In the genomic region with DNA sequence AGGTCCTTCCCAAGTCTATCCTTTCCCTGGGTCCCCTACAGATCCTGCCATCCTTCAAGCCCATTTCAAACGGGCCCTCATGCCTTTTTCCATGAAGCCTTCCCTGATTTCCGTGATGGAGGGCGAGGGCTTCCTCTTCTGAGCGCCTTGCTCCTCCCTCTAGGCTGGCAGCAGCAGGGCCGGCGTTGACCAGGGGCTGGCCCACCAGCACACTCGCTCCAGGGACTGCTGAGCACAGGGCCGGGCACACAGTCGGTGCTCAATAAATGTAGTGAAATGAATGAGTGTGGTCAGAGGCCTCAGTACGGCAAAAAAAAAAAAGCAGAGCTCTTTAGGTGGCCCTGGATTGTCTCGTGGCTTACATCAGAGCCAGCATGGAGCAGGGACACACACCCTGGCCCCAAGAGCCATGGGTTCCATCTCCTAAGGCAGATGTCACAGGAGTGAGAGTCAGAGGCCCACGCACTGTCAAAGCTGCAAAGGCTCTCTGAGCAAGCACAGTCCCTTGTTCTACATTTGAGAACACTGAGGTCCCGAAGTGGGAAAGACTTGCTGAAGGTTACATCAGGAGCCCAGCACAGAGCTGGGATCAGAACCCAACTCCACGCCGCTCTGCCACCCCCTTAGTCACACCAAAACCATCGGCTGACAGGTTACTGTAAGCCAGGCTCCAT, we compare ENCODE assay signal across 1 cellular context.
TF ChIP-seq lines count a peak whose summit lies in the region.

No MANE protein-coding gene starts in this region.

TF ChIP-seq in K562, 482 proteins besides CTCF, POLR2A, EP300 and RAD21:
- TF ChIP-seq CC2D1A (IDR thresholded peaks at IDR 0.05) = no peak
- peak; percentile 77 for TF ChIP-seq ZKSCAN8 (CRISPR knock-in tag; IDR thresholded peaks at IDR 0.05)
